Comparison of ENCODE assay signal across 8 cellular contexts in the genomic region with DNA sequence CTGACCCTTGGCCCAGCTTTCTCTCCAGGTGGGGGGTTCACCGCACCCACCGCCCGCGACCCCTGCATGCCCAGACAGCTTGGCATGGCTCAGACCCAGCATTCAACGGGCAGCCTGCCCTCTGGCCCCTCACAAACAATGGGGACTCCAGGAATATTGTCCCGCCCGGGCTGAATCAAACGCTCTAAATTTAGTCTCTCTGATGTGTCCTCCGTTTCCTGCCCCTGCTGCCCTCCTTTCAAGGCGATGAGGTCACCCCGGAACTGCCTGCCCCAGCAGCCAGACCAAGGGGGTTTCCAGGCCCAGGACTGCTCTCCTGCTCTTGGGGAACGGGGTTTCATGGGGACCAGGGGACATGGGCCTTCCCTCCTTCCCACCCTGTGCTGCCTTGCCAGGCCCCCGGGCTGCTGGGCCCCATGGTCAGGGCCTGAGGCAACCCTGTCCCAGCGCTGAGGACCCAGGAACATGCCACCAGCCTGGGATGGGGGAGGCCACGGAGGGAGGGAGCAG. TPM values are rescaled to one million over a fixed set of nuclear protein-coding genes. Genes with fewer than 3 reads are reported as not detected.
DNase-seq lines count a peak whose midpoint lies in the region; ATAC-seq and TF ChIP-seq lines count a peak whose summit lies in the region.

No MANE protein-coding gene starts in this region.

- no peaks in the 10 kb centered on the region for H3K27me3 ChIP-seq in CD4-positive, alpha-beta memory T cell (ENCODE audit: insufficient read depth, low read length)
- H3K27me3 ChIP-seq in heart right ventricle (peaks cover 0 to 28% (median 0%) of the 10 kb centered on the region in 7 donors), subcutaneous abdominal adipose tissue (ENCODE audit: control insufficient read depth in 5 of 5, insufficient read depth in 4 of 5, low read length in 5 of 5) (peaks cover 4 to 47% (median 16%) of the 10 kb centered on the region in 5 donors)

- peak overlapping the region in 3 of 5 donors; percentile 19 to 45 (median 32) for H3K9ac ChIP-seq in subcutaneous abdominal adipose tissue (ENCODE audit: low read length in 5 of 5)

- intact Hi-C loops in CD4-positive, alpha-beta memory T cell (cut with micrococcal nuclease): no loop called here
- intact Hi-C loops in activated T-helper 2 cell treated with anti-CD3 and anti-CD28 coated beads, Interferon-gamma antibody, Interleukin-2, Interleukin-4, amounts not matched to agents 10 μg/mL and 5 μg/mL and 100 μg/mL, durations not matched to agents 14 hours and 24 hours and 36 hours (cut with micrococcal nuclease): no loop called here
- intact Hi-C loops in heart right ventricle (cut with DNase I): no loop called here

- no peak overlapping the region for H3K27ac ChIP-seq in CD4-positive, alpha-beta memory T cell (ENCODE audit: low read depth, low read length)
- peak overlapping the region; percentile 79 to 97 (median 89) for H3K27ac ChIP-seq in heart right ventricle
- H3K27ac ChIP-seq in subcutaneous abdominal adipose tissue (ENCODE audit: low read depth, low read length): peak overlapping the region; percentile 74

- WGBS in heart right ventricle, 2 donors: 21 to 26% methylated on average over 15 of the region's 15 CpGs

- H3K9me3 Mint-ChIP-seq in CD4-positive, alpha-beta memory T cell: no peaks in the 10 kb centered on the region
- H3K9me3 Mint-ChIP-seq in activated T-helper 2 cell treated with anti-CD3 and anti-CD28 coated beads, Interferon-gamma antibody, Interleukin-2, Interleukin-4, amounts not matched to agents 10 μg/mL and 5 μg/mL and 100 μg/mL, durations not matched to agents 14 hours and 24 hours and 36 hours: no peaks in the 10 kb centered on the region

- H3K9me3 ChIP-seq in CD4-positive, alpha-beta memory T cell (ENCODE audit: control insufficient read depth in 1 of 2, low read length in 2 of 2): no peaks in the 10 kb centered on the region
- H3K9me3 ChIP-seq in heart right ventricle (no peaks in the 10 kb centered on the region), subcutaneous abdominal adipose tissue (ENCODE audit: control insufficient read depth in 5 of 5, low read length in 5 of 5) (no peaks in the 10 kb centered on the region)

- H3K36me3 Mint-ChIP-seq in CD4-positive, alpha-beta memory T cell: no peaks in the 10 kb centered on the region
- H3K36me3 Mint-ChIP-seq in activated T-helper 2 cell treated with anti-CD3 and anti-CD28 coated beads, Interferon-gamma antibody, Interleukin-2, Interleukin-4, amounts not matched to agents 10 μg/mL and 5 μg/mL and 100 μg/mL, durations not matched to agents 14 hours and 24 hours and 36 hours (ENCODE audit: low read depth): no peaks in the 10 kb centered on the region

- no peak for TF ChIP-seq CTCF in heart right ventricle (IDR thresholded peaks at IDR 0.05)

- no peak overlapping the region for H3K4me3 ChIP-seq in CD4-positive, alpha-beta memory T cell (ENCODE audit: low read length in 2 of 2)
- H3K4me3 ChIP-seq in heart right ventricle (no peak overlapping the region), subcutaneous abdominal adipose tissue (ENCODE audit: low read depth in 1 of 5, low read length in 5 of 5) (no peak overlapping the region)

- H3K4me3 Mint-ChIP-seq in CD4-positive, alpha-beta memory T cell: peak overlapping the region in 6 of 8 donors; percentile 39 to 85 (median 54)
- H3K4me3 Mint-ChIP-seq in activated T-helper 2 cell treated with anti-CD3 and anti-CD28 coated beads, Interferon-gamma antibody, Interleukin-2, Interleukin-4, amounts not matched to agents 10 μg/mL and 5 μg/mL and 100 μg/mL, durations not matched to agents 14 hours and 24 hours and 36 hours (ENCODE audit: low read depth): peak overlapping the region; percentile 74

- peak; percentile 21 to 78 (median 40) for DNase-seq in CD4-positive, alpha-beta memory T cell
- DNase-seq in activated T-helper 2 cell treated with anti-CD3 and anti-CD28 coated beads, Interferon-gamma antibody, Interleukin-2, Interleukin-4, amounts not matched to agents 10 μg/mL and 5 μg/mL and 100 μg/mL, durations not matched to agents 14 hours and 24 hours and 36 hours (ENCODE audit: low spot score): peak; percentile 54
- DNase-seq in heart right ventricle: peak in 1 of 2 donors; percentile 76
- no peak for DNase-seq in NCI-H1105 (lab: John Stamatoyannopoulos, UW)
- no peak for DNase-seq in occipital lobe (lab: John Stamatoyannopoulos, UW)

- peak; percentile 47 for ATAC-seq in HG03108 (IDR thresholded peaks at IDR 0.05; ENCODE audit: unreplicated experiment)
- ATAC-seq in heart right ventricle: peak; percentile 38 to 79 (median 62)
- ATAC-seq in GM18858 (IDR thresholded peaks at IDR 0.05; ENCODE audit: unreplicated experiment): no peak

- peaks cover 10 to 35% (median 18%) of the 10 kb centered on the region in 4 donors for H3K4me1 Mint-ChIP-seq in CD4-positive, alpha-beta memory T cell
- peaks cover 23% of the 10 kb centered on the region for H3K4me1 Mint-ChIP-seq in activated T-helper 2 cell treated with anti-CD3 and anti-CD28 coated beads, Interferon-gamma antibody, Interleukin-2, Interleukin-4, amounts not matched to agents 10 μg/mL and 5 μg/mL and 100 μg/mL, durations not matched to agents 14 hours and 24 hours and 36 hours (ENCODE audit: low read depth)

- H3K27me3 Mint-ChIP-seq in CD4-positive, alpha-beta memory T cell: peaks cover 0 to 3% of the 10 kb centered on the region in 2 donors
- peaks cover 9% of the 10 kb centered on the region for H3K27me3 Mint-ChIP-seq in activated T-helper 2 cell treated with anti-CD3 and anti-CD28 coated beads, Interferon-gamma antibody, Interleukin-2, Interleukin-4, amounts not matched to agents 10 μg/mL and 5 μg/mL and 100 μg/mL, durations not matched to agents 14 hours and 24 hours and 36 hours (ENCODE audit: low read depth)

- POLR2A ChIA-PET in CD4-positive, alpha-beta memory T cell (lab: Charles Lee; ENCODE audit: partially characterized antibody): interaction anchor here (1.0 to 5.3 kb wide), 3 partner anchors 11 to 81 kb away, joined by 3 to 31 read pairs (median 14); a partner anchor contains a TSS

- CTCF ChIA-PET in CD4-positive, alpha-beta memory T cell (lab: Charles Lee; ENCODE audit: partially characterized antibody): no interaction called here

- no peaks in the 10 kb centered on the region for H3K36me3 ChIP-seq in CD4-positive, alpha-beta memory T cell (ENCODE audit: insufficient read depth, low read length)
- no peaks in the 10 kb centered on the region for H3K36me3 ChIP-seq in heart right ventricle
- no peaks in the 10 kb centered on the region for H3K36me3 ChIP-seq in subcutaneous abdominal adipose tissue (ENCODE audit: control insufficient read depth in 5 of 5, insufficient read depth in 5 of 5, low read length in 5 of 5)

- H3K27ac Mint-ChIP-seq in CD4-positive, alpha-beta memory T cell: peak overlapping the region in 6 of 7 donors; percentile 16 to 90 (median 86)
- peak overlapping the region; percentile 97 for H3K27ac Mint-ChIP-seq in activated T-helper 2 cell treated with anti-CD3 and anti-CD28 coated beads, Interferon-gamma antibody, Interleukin-2, Interleukin-4, amounts not matched to agents 10 μg/mL and 5 μg/mL and 100 μg/mL, durations not matched to agents 14 hours and 24 hours and 36 hours

- H3K4me1 ChIP-seq in CD4-positive, alpha-beta memory T cell (ENCODE audit: insufficient read depth, low read length): peaks cover 31% of the 10 kb centered on the region
- H3K4me1 ChIP-seq in heart right ventricle (peaks cover 27 to 61% (median 40%) of the 10 kb centered on the region in 9 donors), subcutaneous abdominal adipose tissue (ENCODE audit: control insufficient read depth in 5 of 5, insufficient read depth in 5 of 5, low read length in 5 of 5) (peaks cover 2 to 40% (median 20%) of the 10 kb centered on the region in 5 donors)

RNA-seq across cellular contexts. Expression of a gene that starts 10.1 kb away (rescaled TPM):
- 10 to 100 TPM; 15.7 to 16.9 TPM for total RNA-seq in CD4-positive, alpha-beta memory T cell
- polyA plus RNA-seq in CD4-positive, alpha-beta memory T cell: 10 to 100 TPM in 1 of 2 donors, 1 to 10 TPM in 1; 6.8 to 11.4 TPM
- total RNA-seq in activated T-helper 2 cell treated with anti-CD3 and anti-CD28 coated beads, Interferon-gamma antibody, Interleukin-2, Interleukin-4, amounts not matched to agents 10 μg/mL and 5 μg/mL and 100 μg/mL, durations not matched to agents 14 hours and 24 hours and 36 hours: 3.3 and 4.2 TPM in 2 replicates
- total RNA-seq in heart right ventricle (10 to 100 TPM in 9 of 10 donors, 1 to 10 TPM in 1; 9.9 to 45.6 (median 18.5) TPM), occipital lobe (2.5 TPM)
- 10 to 100 TPM; 14.5 to 19.1 TPM for polyA plus RNA-seq in heart right ventricle

Comparison
In these comparisons a context has a peak if more than half of its experiments do, and no peak if none do; other contexts are left out.
1. DNase-seq: peak in CD4-positive, alpha-beta memory T cell (5 of 5) and activated T-helper 2 cell treated with anti-CD3 and anti-CD28 coated beads, Interferon-gamma antibody, Interleukin-2, Interleukin-4, amounts not matched to agents 10 μg/mL and 5 μg/mL and 100 μg/mL, durations not matched to agents 14 hours and 24 hours and 36 hours (single experiment); none in NCI-H1105 (single experiment) and occipital lobe (single experiment).